ENCODE assay signal across 1 cellular context in genomic region chr7:112370436-112370835, GRCh38.
TF ChIP-seq lines count a peak whose summit lies in the region.

No MANE protein-coding gene starts in this region.

TF ChIP-seq in GM23338, 12 proteins besides CTCF, POLR2A, EP300 and RAD21 (continued from another document):
- TF ChIP-seq, protein P1, sequence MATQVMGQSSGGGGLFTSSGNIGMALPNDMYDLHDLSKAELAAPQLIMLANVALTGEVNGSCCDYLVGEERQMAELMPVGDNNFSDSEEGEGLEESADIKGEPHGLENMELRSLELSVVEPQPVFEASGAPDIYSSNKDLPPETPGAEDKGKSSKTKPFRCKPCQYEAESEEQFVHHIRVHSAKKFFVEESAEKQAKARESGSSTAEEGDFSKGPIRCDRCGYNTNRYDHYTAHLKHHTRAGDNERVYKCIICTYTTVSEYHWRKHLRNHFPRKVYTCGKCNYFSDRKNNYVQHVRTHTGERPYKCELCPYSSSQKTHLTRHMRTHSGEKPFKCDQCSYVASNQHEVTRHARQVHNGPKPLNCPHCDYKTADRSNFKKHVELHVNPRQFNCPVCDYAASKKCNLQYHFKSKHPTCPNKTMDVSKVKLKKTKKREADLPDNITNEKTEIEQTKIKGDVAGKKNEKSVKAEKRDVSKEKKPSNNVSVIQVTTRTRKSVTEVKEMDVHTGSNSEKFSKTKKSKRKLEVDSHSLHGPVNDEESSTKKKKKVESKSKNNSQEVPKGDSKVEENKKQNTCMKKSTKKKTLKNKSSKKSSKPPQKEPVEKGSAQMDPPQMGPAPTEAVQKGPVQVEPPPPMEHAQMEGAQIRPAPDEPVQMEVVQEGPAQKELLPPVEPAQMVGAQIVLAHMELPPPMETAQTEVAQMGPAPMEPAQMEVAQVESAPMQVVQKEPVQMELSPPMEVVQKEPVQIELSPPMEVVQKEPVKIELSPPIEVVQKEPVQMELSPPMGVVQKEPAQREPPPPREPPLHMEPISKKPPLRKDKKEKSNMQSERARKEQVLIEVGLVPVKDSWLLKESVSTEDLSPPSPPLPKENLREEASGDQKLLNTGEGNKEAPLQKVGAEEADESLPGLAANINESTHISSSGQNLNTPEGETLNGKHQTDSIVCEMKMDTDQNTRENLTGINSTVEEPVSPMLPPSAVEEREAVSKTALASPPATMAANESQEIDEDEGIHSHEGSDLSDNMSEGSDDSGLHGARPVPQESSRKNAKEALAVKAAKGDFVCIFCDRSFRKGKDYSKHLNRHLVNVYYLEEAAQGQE (IDR thresholded peaks at IDR 0.05; ENCODE audit: unreplicated experiment) = no peak
- TF ChIP-seq CREB1 (CRISPR knock-in tag; IDR thresholded peaks at IDR 0.05; ENCODE audit: low read depth) = no peak
- TF ChIP-seq EZH2 (IDR thresholded peaks at IDR 0.05; ENCODE audit: low read depth, unreplicated experiment) = no peak
